Comparison of ENCODE assay signal across 22 cellular contexts in genomic region chr4:147370881-147371280, GRCh38.
DNase-seq lines count a peak whose midpoint lies in the region; ATAC-seq and TF ChIP-seq lines count a peak whose summit lies in the region.
"Had no signal": no experiment of that assay in that cellular context is flagged by ENCODE, and none has a peak within 500 bp of the region (broad histone marks: within the 10 kb centered on the region; RNA-seq: fewer than 3 reads in every experiment).

No MANE protein-coding gene starts in this region.

- no TSS peak for BruUV-seq in IMR-90 (replicated peaks; lab: Mats Ljungman, UMichigan)
- TSS peak; percentile 53 for BruUV-seq in mammary epithelial cell (replicated peaks; lab: Mats Ljungman, UMichigan)

- H3K9me3 Mint-ChIP-seq in type B pancreatic cell: peaks cover 10% of the 10 kb centered on the region
- H3K9me3 Mint-ChIP-seq: activated naive CD4-positive, alpha-beta T cell treated with anti-CD3 and anti-CD28 coated beads, Interleukin-2, amount 10 ng/mL, durations not matched to agents 7 days and 5 days had no signal

- H3K4me1 ChIP-seq in IMR-90 (ENCODE audit: control insufficient read depth, insufficient read depth, low read length): peaks cover 5% of the 10 kb centered on the region; the same call in 1 of the 2 replicates
- H3K4me1 ChIP-seq in mammary epithelial cell (ENCODE audit: insufficient read depth, low read length): peaks cover 31% of the 10 kb centered on the region
- peaks cover 0 to 4% of the 10 kb centered on the region in 2 donors for H3K4me1 ChIP-seq in left lung
- H3K4me1 ChIP-seq: heart left ventricle had no signal

- no peak overlapping the region for H3K27ac ChIP-seq in IMR-90 (ENCODE audit: insufficient read depth, low read length)
- H3K27ac ChIP-seq in mammary epithelial cell (ENCODE audit: insufficient read depth, low read depth, low read length): peak overlapping the region; percentile 88
- peak overlapping the region in 1 of 2 donors; percentile 21 for H3K27ac ChIP-seq in left lung
- H3K27ac ChIP-seq: heart left ventricle, SK-N-MC had no signal

- peak overlapping the region; percentile 64 for H2BK5ac ChIP-seq in IMR-90 (ENCODE audit: low read depth, low read length, poor library complexity, severe bottlenecking)

- no peak overlapping the region for H3K4ac ChIP-seq in IMR-90 (ENCODE audit: low read depth, low read length)

- H3K14ac ChIP-seq in IMR-90 (replicated peaks; ENCODE audit: low read depth, low read length): no peak overlapping the region

- no peak for ATAC-seq in IMR-90 (ENCODE audit: low read depth)
- ATAC-seq in left lung: peak; percentile 81
- ATAC-seq: heart left ventricle; naive thymus-derived CD4-positive, alpha-beta T cell; stimulated activated memory B cell treated with anti-CD40 and anti-IgM and Interleukin-4, amounts not matched to agents 10 μg/mL and 1 μg/mL and 100 μg/mL, for 72 hours had no signal

- H2AK9ac ChIP-seq in IMR-90 (replicated peaks; ENCODE audit: low read depth, low read length, poor library complexity): no peak overlapping the region

- no peak overlapping the region for H3K4me3 ChIP-seq in IMR-90 (ENCODE audit: insufficient read depth, low read depth, low read length)
- H3K4me3 ChIP-seq in mammary epithelial cell (replicated peaks in 1 of 3; ENCODE audit: insufficient read depth in 1 of 3, low read depth in 2 of 3, low read length in 3 of 3): no peak overlapping the region
- H3K4me3 ChIP-seq in left lung: no peak overlapping the region
- no peak overlapping the region for H3K4me3 ChIP-seq in foreskin fibroblast (ENCODE audit: low read depth in 1 of 2, low read length in 2 of 2)
- H3K4me3 ChIP-seq: heart left ventricle, SK-N-MC had no signal

- H3K56ac ChIP-seq in IMR-90 (ENCODE audit: extremely low read depth, insufficient read depth, low read length): no peak overlapping the region

- H3K36me3 ChIP-seq in IMR-90 (ENCODE audit: control insufficient read depth, insufficient read depth, low read length) (no peaks in the 10 kb centered on the region), mammary epithelial cell (ENCODE audit: insufficient read depth, low read length) (no peaks in the 10 kb centered on the region), left lung (no peaks in the 10 kb centered on the region)
- H3K36me3 ChIP-seq: heart left ventricle had no signal

- TF ChIP-seq CTCF in IMR-90 (conservative IDR thresholded peaks at IDR 0.05; ENCODE audit: low read depth, low read length) (no peak), mammary epithelial cell (conservative IDR thresholded peaks at IDR 0.05 in 1 of 2, IDR thresholded peaks at IDR 0.05 in 1 of 2; ENCODE audit: extremely low read depth in 1 of 2, insufficient read depth in 1 of 2, low read depth in 1 of 2, low read length in 2 of 2) (no peak), left lung (IDR thresholded peaks at IDR 0.05) (no peak), type B pancreatic cell (conservative IDR thresholded peaks at IDR 0.05) (no peak), GM20000 (IDR thresholded peaks at IDR 0.05; ENCODE audit: extremely low read depth, missing control alignments) (no peak), foreskin fibroblast (IDR thresholded peaks at IDR 0.05; ENCODE audit: low read depth, low read length) (no peak)

- in situ Hi-C loops in IMR-90 (cut with MboI; ENCODE audit: low sequenced_read_pairs) (no loop called here), mammary epithelial cell (cut with MboI; ENCODE audit: low sequenced_read_pairs in 2 of 2) (no loop called here)

- H2AK5ac ChIP-seq in IMR-90 (ENCODE audit: low read depth, low read length): peak overlapping the region; percentile 69; the same call in 1 of the 2 replicates

- H4K8ac ChIP-seq in IMR-90 (ENCODE audit: low read depth in 2 of 2, low read length in 2 of 2): peak overlapping the region in 1 of 2 experiments; percentile 57; a peak in 2 of 4 replicates

- CTCF ChIA-PET in IMR-90 (lab: Yijun Ruan, JAX): no interaction called here
- CTCF ChIA-PET in mammary epithelial cell (lab: Charles Lee; ENCODE audit: low non-redundant PET): interaction anchor here (0.5 to 1.0 kb wide), 3 partner anchors 56 to 210 kb away, joined by 3 to 4 read pairs (median 4); no protein-coding TSS in a partner anchor

- POLR2A ChIA-PET in IMR-90 (lab: Charles Lee; ENCODE audit: unreplicated experiment): interaction anchor here (0.7 kb wide), 1 partner anchor 9 kb away, joined by 7 read pairs; no protein-coding TSS in a partner anchor

- no peak overlapping the region for H3K9ac ChIP-seq in IMR-90 (ENCODE audit: low read depth, low read length)
- H3K9ac ChIP-seq in mammary epithelial cell (ENCODE audit: insufficient read depth, low read length): peak overlapping the region; percentile 31

- peak overlapping the region; percentile 25; the same call in 1 of the 3 replicates for H2BK15ac ChIP-seq in IMR-90 (ENCODE audit: low read depth, low read length)

- H3K36me3 Mint-ChIP-seq in type B pancreatic cell: no peaks in the 10 kb centered on the region
- H3K36me3 Mint-ChIP-seq: activated naive CD4-positive, alpha-beta T cell treated with anti-CD3 and anti-CD28 coated beads, Interleukin-2, amount 10 ng/mL, durations not matched to agents 7 days and 5 days; naive thymus-derived CD4-positive, alpha-beta T cell; stimulated activated memory B cell treated with anti-CD40 and anti-IgM and Interleukin-4, amounts not matched to agents 10 μg/mL and 1 μg/mL and 100 μg/mL, for 72 hours had no signal

- TF ChIP-seq POLR2A in IMR-90 (IDR thresholded peaks at IDR 0.05; ENCODE audit: low read depth, low read length): no peak

- no peak overlapping the region for H3K4me3 Mint-ChIP-seq in type B pancreatic cell
- H3K4me3 Mint-ChIP-seq: activated naive CD4-positive, alpha-beta T cell treated with anti-CD3 and anti-CD28 coated beads, Interleukin-2, amount 10 ng/mL, durations not matched to agents 7 days and 5 days; naive thymus-derived CD4-positive, alpha-beta T cell; stimulated activated memory B cell treated with anti-CD40 and anti-IgM and Interleukin-4, amounts not matched to agents 10 μg/mL and 1 μg/mL and 100 μg/mL, for 72 hours had no signal

- H3K27me3 Mint-ChIP-seq in type B pancreatic cell: no peaks in the 10 kb centered on the region
- H3K27me3 Mint-ChIP-seq: activated naive CD4-positive, alpha-beta T cell treated with anti-CD3 and anti-CD28 coated beads, Interleukin-2, amount 10 ng/mL, durations not matched to agents 7 days and 5 days; naive thymus-derived CD4-positive, alpha-beta T cell; stimulated activated memory B cell treated with anti-CD40 and anti-IgM and Interleukin-4, amounts not matched to agents 10 μg/mL and 1 μg/mL and 100 μg/mL, for 72 hours had no signal

- H3K23ac ChIP-seq in IMR-90 (ENCODE audit: low read depth, low read length): no peak overlapping the region

- H3K4me2 ChIP-seq in IMR-90 (ENCODE audit: low read depth, low read length) (no peak overlapping the region), mammary epithelial cell (ENCODE audit: insufficient read depth, low read depth, low read length) (peak overlapping the region; percentile 65)

- no peaks in the 10 kb centered on the region for H3K79me1 ChIP-seq in IMR-90 (ENCODE audit: low read depth in 1 of 2, low read length in 2 of 2)

- H3K27me3 ChIP-seq in IMR-90 (ENCODE audit: control insufficient read depth, insufficient read depth, low read length): no peaks in the 10 kb centered on the region
- H3K27me3 ChIP-seq in mammary epithelial cell (ENCODE audit: insufficient read depth, low read length): no peaks in the 10 kb centered on the region
- no peaks in the 10 kb centered on the region for H3K27me3 ChIP-seq in left lung
- H3K27me3 ChIP-seq: heart left ventricle had no signal

- TF ChIP-seq RAD21 in IMR-90 (IDR thresholded peaks at IDR 0.05; ENCODE audit: low read length): no peak

- no peaks in the 10 kb centered on the region for H3K9me3 ChIP-seq in IMR-90 (ENCODE audit: control insufficient read depth, insufficient read depth, low read length)
- H3K9me3 ChIP-seq in mammary epithelial cell (replicated peaks; ENCODE audit: insufficient read depth, low read length): peaks cover 3% of the 10 kb centered on the region
- no peaks in the 10 kb centered on the region for H3K9me3 ChIP-seq in left lung

- no peak overlapping the region for H2AFZ ChIP-seq in IMR-90 (replicated peaks; ENCODE audit: low read length, poor library complexity)
- no peak overlapping the region for H2AFZ ChIP-seq in mammary epithelial cell (ENCODE audit: low read depth, low read length)

- no peaks in the 10 kb centered on the region for H3K9me1 ChIP-seq in IMR-90 (ENCODE audit: insufficient read depth, low read length)

- H3K4me1 Mint-ChIP-seq in type B pancreatic cell (ENCODE audit: unreplicated experiment): peaks cover 7% of the 10 kb centered on the region
- H3K4me1 Mint-ChIP-seq: activated naive CD4-positive, alpha-beta T cell treated with anti-CD3 and anti-CD28 coated beads, Interleukin-2, amount 10 ng/mL, durations not matched to agents 7 days and 5 days; naive thymus-derived CD4-positive, alpha-beta T cell; stimulated activated memory B cell treated with anti-CD40 and anti-IgM and Interleukin-4, amounts not matched to agents 10 μg/mL and 1 μg/mL and 100 μg/mL, for 72 hours had no signal

- no CpG with 5 or more reads among the region's 2 CpGs for WGBS in IMR-90 (ENCODE audit: extremely low coverage in 2 of 2, insufficient read length in 1 of 2), 2 experiments
- WGBS in mammary epithelial cell (ENCODE audit: low coverage, missing lambda C conversion rate): 8% methylated on average over 2 of the region's 2 CpGs

- intact Hi-C loops in IMR-90 (cut with micrococcal nuclease): no loop called here
- intact Hi-C loops in mammary epithelial cell (cut with micrococcal nuclease): loop anchor here (2.0 to 5.0 kb wide), 2 partner anchors 111 to 212 kb away; partner anchors contain the start of gene EDNRA
- intact Hi-C loops in left lung (cut with DNase I): no loop called here

- no peak overlapping the region for H4K5ac ChIP-seq in IMR-90 (ENCODE audit: low read depth, low read length)

- no peak for DNase-seq in IMR-90
- peak; percentile 48 for DNase-seq in mammary epithelial cell
- no peak for DNase-seq in left lung
- DNase-seq in type B pancreatic cell (ENCODE audit: extremely low spot score, unreplicated experiment): no peak
- no peak for DNase-seq in NCI-H1048 (lab: John Stamatoyannopoulos, UW)
- DNase-seq in stimulated activated naive CD4-positive, alpha-beta T cell (lab: John Stamatoyannopoulos, UW): no peak
- no peak for DNase-seq in GM20000 (ENCODE audit: low spot score)
- DNase-seq in foreskin fibroblast: no peak
- DNase-seq: activated CD4-positive, alpha-beta T cell treated with anti-CD3 and anti-CD28 coated beads for 48 hours; activated naive CD4-positive, alpha-beta T cell treated with anti-CD3 and anti-CD28 coated beads, Interleukin-2, amount 10 ng/mL, durations not matched to agents 7 days and 5 days; amniotic stem cell; dermis blood vessel endothelial cell; KG1; mesendoderm; naive thymus-derived CD4-positive, alpha-beta T cell; NCI-H2171; NCI-H524 treated with DMSO at 0.1 percent for 48 hours; nucleus accumbens; retina had no signal

- dilution Hi-C loops in IMR-90 (cut with HindIII; ENCODE audit: low sequenced_read_pairs, unreplicated experiment) (no loop called here), mammary epithelial cell (cut with HindIII; ENCODE audit: low sequenced_read_pairs) (no loop called here)

- H3K18ac ChIP-seq in IMR-90 (ENCODE audit: low read depth, low read length): peak overlapping the region; percentile 24; the same call in 1 of the 2 replicates

- H2BK20ac ChIP-seq in IMR-90 (ENCODE audit: low read depth, low read length): no peak overlapping the region; the same call in 1 of the 2 replicates

- no peaks in the 10 kb centered on the region for H3K79me2 ChIP-seq in mammary epithelial cell (ENCODE audit: insufficient read depth, low read length)

- H4K20me1 ChIP-seq in IMR-90 (ENCODE audit: insufficient read depth, low read length): no peaks in the 10 kb centered on the region
- H4K20me1 ChIP-seq in mammary epithelial cell (ENCODE audit: insufficient read depth, low read length): no peaks in the 10 kb centered on the region

- H2BK120ac ChIP-seq in IMR-90 (ENCODE audit: low read depth, low read length): peak overlapping the region; percentile 60; the same call in 1 of the 2 replicates

- H3K27ac Mint-ChIP-seq in type B pancreatic cell: peak overlapping the region; percentile 50
- H3K27ac Mint-ChIP-seq: activated naive CD4-positive, alpha-beta T cell treated with anti-CD3 and anti-CD28 coated beads, Interleukin-2, amount 10 ng/mL, durations not matched to agents 7 days and 5 days; naive thymus-derived CD4-positive, alpha-beta T cell; stimulated activated memory B cell treated with anti-CD40 and anti-IgM and Interleukin-4, amounts not matched to agents 10 μg/mL and 1 μg/mL and 100 μg/mL, for 72 hours had no signal

- H4K91ac ChIP-seq in IMR-90 (ENCODE audit: insufficient read depth, low read depth, low read length): no peak overlapping the region
